ENCODE assay signal across 12 cellular contexts in the genomic region with DNA sequence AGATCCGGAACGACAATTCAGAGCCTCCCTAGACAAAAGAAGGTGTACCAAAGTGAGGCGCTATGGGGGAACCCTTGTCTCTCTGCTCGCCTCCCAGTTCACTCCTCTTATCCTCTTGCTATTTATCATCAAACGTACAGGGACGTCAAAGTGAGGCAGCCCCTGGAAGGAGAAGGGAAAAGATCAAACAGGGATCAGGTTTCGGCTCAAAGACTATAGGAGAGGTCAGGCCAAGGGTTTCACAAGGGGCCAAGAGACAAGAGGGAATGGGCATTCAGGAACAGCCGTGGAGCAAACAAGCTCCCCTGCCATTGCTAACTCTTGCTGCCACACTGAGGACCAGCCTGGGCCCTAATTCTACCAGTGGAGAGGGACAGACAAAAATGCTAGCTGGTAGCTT.
"Had no signal": no experiment of that assay in that cellular context is flagged by ENCODE, and none has a peak within 500 bp of the region (broad histone marks: within the 10 kb centered on the region; RNA-seq: fewer than 3 reads in every experiment).

No MANE protein-coding gene starts in this region.

- ATAC-seq: activated CD4-positive, CD25-positive, alpha-beta regulatory T cell treated with anti-CD3 and anti-CD28 coated beads, Interleukin-2, amount 50 U/mL, for 24 hours; natural killer cell treated with Interleukin-12 subunit alpha and Interleukin-12 subunit beta and Interleukin-15 and Interleukin-18, amount 100 ng/mL, for 72 hours; psoas muscle; right lobe of liver; stimulated activated naive CD8-positive, alpha-beta T cell treated with anti-CD3 and anti-CD28 coated beads, Interleukin-15, Interleukin-2, amounts not matched to agents 100 U/mL and 50 U/mL, for 24 hours had no signal

- H3K27me3 ChIP-seq: colonic mucosa, right lobe of liver had no signal

- H3K27ac ChIP-seq: colonic mucosa, left ventricle myocardium inferior, psoas muscle, right lobe of liver had no signal

- DNase-seq: activated naive CD4-positive, alpha-beta T cell treated with anti-CD3 and anti-CD28 coated beads for 36 hours; colonic mucosa; effector CD8-positive, alpha-beta T cell; foreskin melanocyte; head of caudate nucleus; left ventricle myocardium inferior; psoas muscle; right lobe of liver; stimulated activated naive CD8-positive, alpha-beta T cell treated with anti-CD3 and anti-CD28 coated beads, Interleukin-15, Interleukin-2, amounts not matched to agents 100 U/mL and 50 U/mL, for 24 hours had no signal

- H3K27ac Mint-ChIP-seq: activated naive CD4-positive, alpha-beta T cell treated with anti-CD3 and anti-CD28 coated beads for 36 hours; activated T-helper 1 cell treated with anti-CD3 and anti-CD28 coated beads, Interleukin-12 subunit alpha, Interleukin-12 subunit beta, Interleukin-2, Interleukin-4 antibody, amounts not matched to agents 30 ng/mL and 10 ng/mL and 1 ng/mL, durations not matched to agents 14 hours and 24 hours and 36 hours; natural killer cell treated with Interleukin-12 subunit alpha and Interleukin-12 subunit beta and Interleukin-15 and Interleukin-18, amount 100 ng/mL, for 72 hours had no signal

- H3K36me3 ChIP-seq: colonic mucosa, left ventricle myocardium inferior, right lobe of liver had no signal

- H3K9me3 ChIP-seq: colonic mucosa, left ventricle myocardium inferior, psoas muscle, right lobe of liver had no signal

- H3K36me3 Mint-ChIP-seq: natural killer cell treated with Interleukin-12 subunit alpha and Interleukin-12 subunit beta and Interleukin-15 and Interleukin-18, amount 100 ng/mL, for 72 hours had no signal

- H3K4me1 ChIP-seq: colonic mucosa, left ventricle myocardium inferior, psoas muscle, right lobe of liver had no signal

- H3K4me3 Mint-ChIP-seq: activated naive CD4-positive, alpha-beta T cell treated with anti-CD3 and anti-CD28 coated beads for 36 hours; activated T-helper 1 cell treated with anti-CD3 and anti-CD28 coated beads, Interleukin-12 subunit alpha, Interleukin-12 subunit beta, Interleukin-2, Interleukin-4 antibody, amounts not matched to agents 30 ng/mL and 10 ng/mL and 1 ng/mL, durations not matched to agents 14 hours and 24 hours and 36 hours; natural killer cell treated with Interleukin-12 subunit alpha and Interleukin-12 subunit beta and Interleukin-15 and Interleukin-18, amount 100 ng/mL, for 72 hours had no signal

- H3K9me3 Mint-ChIP-seq: activated naive CD4-positive, alpha-beta T cell treated with anti-CD3 and anti-CD28 coated beads for 36 hours; activated T-helper 1 cell treated with anti-CD3 and anti-CD28 coated beads, Interleukin-12 subunit alpha, Interleukin-12 subunit beta, Interleukin-2, Interleukin-4 antibody, amounts not matched to agents 30 ng/mL and 10 ng/mL and 1 ng/mL, durations not matched to agents 14 hours and 24 hours and 36 hours; natural killer cell treated with Interleukin-12 subunit alpha and Interleukin-12 subunit beta and Interleukin-15 and Interleukin-18, amount 100 ng/mL, for 72 hours had no signal

- H3K4me3 ChIP-seq: colonic mucosa, left ventricle myocardium inferior, psoas muscle, right lobe of liver had no signal
